ENCODE assay signal across 1 cellular context in the genomic region with DNA sequence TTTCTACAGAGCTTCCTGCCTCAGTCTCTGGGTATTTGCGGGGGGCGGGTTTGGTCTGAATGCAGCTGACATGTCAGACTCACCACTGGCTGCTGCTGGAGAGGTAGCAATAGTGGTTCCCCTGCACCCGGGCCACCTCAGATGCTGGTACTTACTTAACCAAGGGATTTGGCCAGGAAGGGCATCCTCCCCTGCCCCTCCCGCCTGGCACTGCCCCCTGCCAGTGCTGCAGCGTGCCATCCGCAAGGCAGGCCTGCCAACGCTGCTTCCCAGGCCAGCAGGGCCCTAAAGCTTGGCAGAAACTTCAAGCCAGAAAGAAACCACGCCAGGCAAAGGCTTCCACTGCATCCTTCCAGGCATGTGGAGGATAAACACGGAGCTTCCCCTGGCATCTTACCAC.
TF ChIP-seq lines count a peak whose summit lies in the region.

No MANE protein-coding gene starts in this region.

TF ChIP-seq in HepG2, 621 proteins besides CTCF, POLR2A, EP300 and RAD21:
- no peak for TF ChIP-seq TCF7 (IDR thresholded peaks at IDR 0.05; ENCODE audit: low read depth)
- 0 out of 2 replicates have a peak, but pooled peaks have one; percentile 66 for TF ChIP-seq HNRNPL (IDR thresholded peaks at IDR 0.05; ENCODE audit: low read depth, low read length)
